ENCODE assay signal across 8 cellular contexts in the genomic region with DNA sequence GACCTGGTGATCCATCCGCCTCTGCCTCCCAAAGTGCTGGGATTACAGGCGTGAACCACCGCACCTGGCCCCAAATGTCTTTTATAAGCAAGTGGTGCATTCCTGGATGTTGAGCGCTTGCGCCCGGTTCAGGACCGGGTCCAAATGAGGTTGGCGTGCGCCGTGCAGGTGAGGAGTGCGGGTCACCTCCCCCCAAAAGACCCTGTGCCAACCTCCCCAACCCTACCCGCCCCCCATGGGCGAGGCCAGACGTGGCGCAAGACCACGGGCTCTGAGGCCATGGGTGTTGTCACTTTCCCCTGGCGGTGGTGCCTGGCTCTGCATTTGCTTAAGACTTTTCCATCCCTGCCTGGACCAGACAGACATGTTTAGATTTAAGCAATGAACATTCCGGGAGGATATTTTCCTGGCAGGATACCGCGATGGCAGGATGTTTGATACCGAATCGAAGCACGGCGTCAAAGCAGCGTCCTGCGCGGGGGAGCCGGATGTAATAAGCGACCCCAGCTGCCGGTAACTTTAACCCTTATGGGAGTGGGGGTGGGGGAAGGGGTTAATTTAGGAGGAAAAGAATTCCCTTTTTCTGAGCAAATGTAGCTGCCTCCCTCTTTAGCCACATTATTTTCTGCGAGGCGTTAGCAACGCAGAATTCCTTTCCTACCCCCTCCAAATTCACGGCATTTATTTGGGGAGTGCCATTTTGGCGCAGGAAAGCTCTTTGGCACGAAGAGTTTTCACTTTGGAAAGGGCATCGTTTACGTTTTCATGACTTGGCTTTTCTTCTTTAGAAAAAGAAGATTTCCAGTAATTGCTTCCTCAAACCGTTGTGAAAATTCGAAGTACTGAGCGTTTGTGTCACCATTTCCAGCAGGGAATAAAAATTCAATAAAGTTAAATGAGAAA.
DNase-seq lines count a peak whose midpoint lies in the region; ATAC-seq and TF ChIP-seq lines count a peak whose summit lies in the region.

No MANE protein-coding gene starts in this region.

- H3K27me3 ChIP-seq in mucosa of stomach (ENCODE audit: control insufficient read depth, insufficient read depth, low read length) (peaks cover 27% of the 10 kb centered on the region), subcutaneous abdominal adipose tissue (ENCODE audit: control insufficient read depth in 5 of 5, insufficient read depth in 4 of 5, low read length in 5 of 5) (peaks cover 21 to 48% (median 39%) of the 10 kb centered on the region in 5 donors)

- H3K9me3 ChIP-seq in mucosa of stomach (ENCODE audit: control insufficient read depth, low read length) (no peaks in the 10 kb centered on the region), subcutaneous abdominal adipose tissue (ENCODE audit: control insufficient read depth in 5 of 5, low read length in 5 of 5) (no peaks in the 10 kb centered on the region)

- TF ChIP-seq CTCF in epithelial cell of esophagus (IDR thresholded peaks at IDR 0.05; ENCODE audit: insufficient read depth, low read depth, low read length, missing control alignments): peak; percentile 76

- H3K4me3 ChIP-seq in epithelial cell of esophagus (ENCODE audit: low read length) (peak overlapping the region; percentile 82), mucosa of stomach (ENCODE audit: low read length) (peak overlapping the region; percentile 42), subcutaneous abdominal adipose tissue (ENCODE audit: low read depth in 1 of 5, low read length in 5 of 5) (peak overlapping the region; percentile 13 to 66 (median 45))

- no peak overlapping the region for H3K27ac ChIP-seq in subcutaneous abdominal adipose tissue (ENCODE audit: low read depth, low read length)

- H3K4me1 ChIP-seq in mucosa of stomach (ENCODE audit: control insufficient read depth, insufficient read depth, low read length): peaks cover 16% of the 10 kb centered on the region
- peaks cover 0 to 35% (median 31%) of the 10 kb centered on the region in 5 donors for H3K4me1 ChIP-seq in subcutaneous abdominal adipose tissue (ENCODE audit: control insufficient read depth in 5 of 5, insufficient read depth in 5 of 5, low read length in 5 of 5)

- peak overlapping the region; percentile 24 for H3K9ac ChIP-seq in mucosa of stomach (ENCODE audit: low read length)
- no peak overlapping the region for H3K9ac ChIP-seq in subcutaneous abdominal adipose tissue (ENCODE audit: low read length in 5 of 5)

- H3K36me3 ChIP-seq in mucosa of stomach (ENCODE audit: control insufficient read depth, insufficient read depth, low read length) (no peaks in the 10 kb centered on the region), subcutaneous abdominal adipose tissue (ENCODE audit: control insufficient read depth in 5 of 5, insufficient read depth in 5 of 5, low read length in 5 of 5) (no peaks in the 10 kb centered on the region)

- no peak for ATAC-seq in GM19452 (IDR thresholded peaks at IDR 0.05; ENCODE audit: unreplicated experiment)

- DNase-seq in DMS79 treated with DMSO at 0.1 percent for 48 hours (lab: John Stamatoyannopoulos, UW): peak; percentile 63
- DNase-seq in HCEC 1CT: peak; percentile 78
- DNase-seq in NCI-H446 (lab: John Stamatoyannopoulos, UW): peak; percentile 75 to 84
- DNase-seq in activated CD8-positive, alpha-beta memory T cell treated with anti-CD3 and anti-CD28 coated beads for 48 hours (ENCODE audit: low read depth in 2 of 3, low spot score in 2 of 3): peak in 2 of 3 experiments; percentile 37 to 38
- DNase-seq in epithelial cell of esophagus (ENCODE audit: low read depth): peak; percentile 86
